7 cellular contexts compared by ENCODE assay signal in the genomic region with DNA sequence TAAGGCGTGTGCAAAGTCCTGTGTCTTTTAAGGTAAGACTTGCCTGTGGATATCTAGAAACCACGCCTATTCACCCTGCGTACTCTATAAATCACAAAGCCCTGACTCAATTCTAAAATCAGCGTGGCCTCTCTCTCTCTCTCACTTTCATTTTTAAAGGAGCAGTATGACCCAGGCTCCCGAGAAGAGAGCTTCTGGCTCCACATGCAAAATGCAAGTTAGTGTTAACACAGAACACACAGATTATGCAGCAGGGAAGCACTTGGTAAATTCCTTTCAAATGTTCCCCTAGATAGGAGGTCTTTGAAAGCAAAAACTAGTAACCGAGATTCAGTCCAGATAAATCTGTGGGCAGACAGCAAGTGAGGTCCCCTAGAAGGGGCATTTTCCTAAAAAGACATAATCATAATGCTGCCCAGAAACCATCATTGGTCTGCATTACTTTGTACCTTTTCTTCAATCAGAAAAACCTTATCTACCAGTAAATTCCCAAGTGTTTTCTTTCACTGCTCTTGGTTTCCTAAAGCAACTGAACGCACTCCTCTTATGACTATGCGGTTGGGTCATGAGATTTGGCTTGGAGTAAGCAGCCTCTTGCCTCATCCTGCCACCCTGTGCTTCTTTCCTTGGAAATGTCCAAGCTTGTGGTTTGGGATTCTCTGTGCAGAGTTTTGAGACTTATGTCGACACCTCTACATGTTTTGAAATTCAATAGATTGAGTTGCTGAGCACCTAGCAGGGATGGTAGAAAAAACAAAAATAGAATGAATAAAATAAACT. TPM values are rescaled to one million over a fixed set of nuclear protein-coding genes. Genes with fewer than 3 reads are reported as not detected.
DNase-seq lines count a peak whose midpoint lies in the region; FAIRE-seq and TF ChIP-seq lines count a peak whose summit lies in the region.

No MANE protein-coding gene starts in this region.

- TF ChIP-seq CTCF in brain (conservative IDR thresholded peaks at IDR 0.05), result no peak

- peaks cover 23% of the 10 kb centered on the region for H3K4me1 Mint-ChIP-seq in brain

- TF ChIP-seq POLR2A in H54 (IDR thresholded peaks at IDR 0.05; ENCODE audit: low read depth, low read length), result no peak

- no peaks in the 10 kb centered on the region for H3K27me3 Mint-ChIP-seq in brain

- peak; percentile 25 for DNase-seq in GM18507 (ENCODE audit: extremely low spot score, insufficient read length, low read depth)
- peak; percentile 50 for DNase-seq in H54 (ENCODE audit: insufficient read length, low spot score)
- DNase-seq in NAMALWA (ENCODE audit: low spot score), result peak; percentile 6
- DNase-seq in stimulated activated CD8-positive, alpha-beta memory T cell treated with anti-CD3 and anti-CD28 coated beads, Interleukin-4, amount 100 ng/mL, for 48 hours, result peak; percentile 38
- no peak for DNase-seq in NCI-H526 (lab: John Stamatoyannopoulos, UW)

- H3K4me3 Mint-ChIP-seq in brain, result peak overlapping the region; percentile 40 to 78 (median 71)

- peaks cover 0 to 2% (median 0%) of the 10 kb centered on the region in 5 experiments for H3K9me3 Mint-ChIP-seq in brain

- no peaks in the 10 kb centered on the region for H3K27me3 ChIP-seq in layer of hippocampus (ENCODE audit: control insufficient read depth, insufficient read depth, low read length)

- FAIRE-seq in GM18507 (lab: Jason Lieb, UNC) (peak; percentile 87), H54 (lab: Jason Lieb, UNC) (peak; percentile 72)

- H3K27ac ChIP-seq in layer of hippocampus (ENCODE audit: low read depth, low read length), result peak overlapping the region; percentile 63

- H3K27ac Mint-ChIP-seq in brain, result peak overlapping the region in 4 of 5 experiments; percentile 70 to 92 (median 90)

- no peaks in the 10 kb centered on the region for H3K36me3 Mint-ChIP-seq in brain

RNA-seq across cellular contexts. Expression of a gene that starts 31.7 kb away (rescaled TPM):
- polyA plus RNA-seq in brain (ENCODE audit: insufficient read depth, low read depth, low replicate concordance), result 1.2 TPM

Comparison
In these comparisons a context has a peak if more than half of its experiments do, and no peak if none do; other contexts are left out.
1. DNase-seq: peak in GM18507 (single experiment), H54 (single experiment), NAMALWA (single experiment) and stimulated activated CD8-positive, alpha-beta memory T cell treated with anti-CD3 and anti-CD28 coated beads, Interleukin-4, amount 100 ng/mL, for 48 hours (single experiment); none in NCI-H526 (0 of 2).